ENCODE assay signal across 20 cellular contexts in the genomic region with DNA sequence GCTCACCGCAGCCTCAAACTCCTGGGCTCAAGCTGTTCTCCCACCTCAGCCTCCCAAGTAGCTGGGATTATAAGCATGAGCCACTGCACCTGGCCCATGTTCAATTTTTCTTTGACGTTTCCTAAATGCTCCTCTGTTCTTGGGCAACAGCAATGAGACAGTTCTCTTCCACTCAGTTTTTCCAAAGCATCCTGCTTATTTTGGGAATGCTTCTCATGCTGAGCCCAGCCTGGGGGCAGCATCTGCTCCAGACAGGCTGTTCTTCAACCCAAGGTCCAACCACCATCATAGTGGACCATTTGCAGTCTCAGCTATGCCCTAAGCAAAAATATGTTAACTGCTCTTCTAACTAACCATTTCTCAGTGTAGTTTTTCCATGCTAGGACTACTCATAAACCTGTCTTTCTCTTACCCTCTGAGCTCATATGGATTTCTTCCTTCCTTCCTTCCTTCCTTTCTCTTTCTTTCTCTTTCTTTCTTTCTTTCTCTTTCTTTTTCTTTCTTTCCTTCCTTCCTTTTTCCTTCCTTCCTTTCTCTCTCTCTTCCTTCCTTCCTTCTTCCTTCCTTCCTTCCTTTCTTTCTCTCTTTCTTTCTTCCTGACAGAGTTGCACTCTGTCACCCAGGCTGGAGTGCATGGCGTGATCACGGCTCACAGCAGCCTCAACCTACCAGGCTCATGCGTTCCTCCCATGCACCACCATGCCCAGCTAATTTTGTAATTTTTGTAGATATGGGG. TPM values are rescaled to one million over a fixed set of nuclear protein-coding genes. Genes with fewer than 3 reads are reported as not detected.
DNase-seq lines count a peak whose midpoint lies in the region; ATAC-seq and TF ChIP-seq lines count a peak whose summit lies in the region.
"Had no signal": no experiment of that assay in that cellular context is flagged by ENCODE, and none has a peak within 500 bp of the region (broad histone marks: within the 10 kb centered on the region; RNA-seq: fewer than 3 reads in every experiment).

No MANE protein-coding gene starts in this region.

- no peak overlapping the region for H3K27ac Mint-ChIP-seq in activated T-cell treated with anti-CD3 and anti-CD28 coated beads, Interleukin-2, amount 50 U/mL, for 72 hours

- H2BK5ac ChIP-seq in trophoblast cell (ENCODE audit: low read depth, low read length, poor library complexity), result no peak overlapping the region

- H4K12ac ChIP-seq in trophoblast cell (ENCODE audit: low read depth, low read length), result no peak overlapping the region

- H3K4me1 ChIP-seq in trophoblast cell (ENCODE audit: control insufficient read depth in 1 of 2, insufficient read depth in 2 of 2, low read length in 2 of 2), result peaks cover 4 to 13% of the 10 kb centered on the region in 2 experiments
- H3K4me1 ChIP-seq in body of pancreas, result no peaks in the 10 kb centered on the region
- H3K4me1 ChIP-seq: BLaER1 had no signal

- no peaks in the 10 kb centered on the region for H3K79me2 ChIP-seq in trophoblast cell (ENCODE audit: control insufficient read depth, insufficient read depth, low read length, poor library complexity)

- no peak overlapping the region for H3K14ac ChIP-seq in trophoblast cell (ENCODE audit: low read length)

- peaks cover 0 to 4% of the 10 kb centered on the region in 2 donors for H3K9me3 Mint-ChIP-seq in activated T-cell treated with anti-CD3 and anti-CD28 coated beads, Interleukin-2, amount 50 U/mL, for 72 hours

- H3K4me1 Mint-ChIP-seq in activated T-cell treated with anti-CD3 and anti-CD28 coated beads, Interleukin-2, amount 50 U/mL, for 72 hours (ENCODE audit: low read depth), result no peaks in the 10 kb centered on the region

- H3K27me3 Mint-ChIP-seq in activated T-cell treated with anti-CD3 and anti-CD28 coated beads, Interleukin-2, amount 50 U/mL, for 72 hours (ENCODE audit: low read depth), result no peaks in the 10 kb centered on the region
- H3K27me3 Mint-ChIP-seq: CD4-positive, alpha-beta memory T cell had no signal

- H3K36me3 Mint-ChIP-seq in activated T-cell treated with anti-CD3 and anti-CD28 coated beads, Interleukin-2, amount 50 U/mL, for 72 hours (ENCODE audit: insufficient read depth in 2 of 2), result peaks cover 0 to 2% of the 10 kb centered on the region in 2 donors

- no peak overlapping the region for H3K4me3 Mint-ChIP-seq in activated T-cell treated with anti-CD3 and anti-CD28 coated beads, Interleukin-2, amount 50 U/mL, for 72 hours
- H3K4me3 Mint-ChIP-seq: CD4-positive, alpha-beta memory T cell had no signal

- H3K27ac ChIP-seq in trophoblast cell (ENCODE audit: low read depth, low read length) (peak overlapping the region; percentile 21), body of pancreas (no peak overlapping the region)
- H3K27ac ChIP-seq: BLaER1, RWPE1 had no signal

- H4K91ac ChIP-seq in trophoblast cell (ENCODE audit: low read depth, low read length), result no peak overlapping the region

- H3K27me3 ChIP-seq in trophoblast cell (ENCODE audit: insufficient read depth, low read length), result no peaks in the 10 kb centered on the region
- H3K27me3 ChIP-seq in body of pancreas, result no peaks in the 10 kb centered on the region
- H3K27me3 ChIP-seq: BLaER1 had no signal

- no peak overlapping the region for H3K18ac ChIP-seq in trophoblast cell (ENCODE audit: low read length)

- H2AFZ ChIP-seq in trophoblast cell (ENCODE audit: insufficient read depth, low read length, poor library complexity), result no peak overlapping the region

- H3K4me2 ChIP-seq in trophoblast cell (ENCODE audit: low read length), result no peak overlapping the region
- H3K4me2 ChIP-seq: BLaER1 had no signal

- TF ChIP-seq POLR2A in body of pancreas (IDR thresholded peaks at IDR 0.05), result no peak

- H4K8ac ChIP-seq in trophoblast cell (ENCODE audit: low read depth, low read length), result no peak overlapping the region

- no peak overlapping the region for H3K4ac ChIP-seq in trophoblast cell (ENCODE audit: low read depth, low read length)

- H3K4me3 ChIP-seq in trophoblast cell (ENCODE audit: low read depth, low read length) (no peak overlapping the region), body of pancreas (no peak overlapping the region)
- H3K4me3 ChIP-seq: BLaER1 had no signal

- peaks cover 10% of the 10 kb centered on the region for H3K79me1 ChIP-seq in trophoblast cell (ENCODE audit: low read length)

- TF ChIP-seq CTCF in body of pancreas (IDR thresholded peaks at IDR 0.05), result no peak

- H2BK12ac ChIP-seq in trophoblast cell (ENCODE audit: low read length), result peak overlapping the region; percentile 34

- no peak overlapping the region for H2BK120ac ChIP-seq in trophoblast cell (ENCODE audit: insufficient read depth, low read length, poor library complexity)

- no peak overlapping the region for H3K9ac ChIP-seq in trophoblast cell (ENCODE audit: low read length)
- H3K9ac ChIP-seq: BLaER1 had no signal

- H3K23ac ChIP-seq in trophoblast cell (ENCODE audit: low read length), result no peak overlapping the region

- no peak overlapping the region for H2AK5ac ChIP-seq in trophoblast cell (ENCODE audit: low read length)

- H3K9me3 ChIP-seq in trophoblast cell (ENCODE audit: insufficient read depth, low read depth, low read length), result no peaks in the 10 kb centered on the region
- H3K9me3 ChIP-seq in body of pancreas, result no peaks in the 10 kb centered on the region
- H3K9me3 ChIP-seq: BLaER1 had no signal

- intact Hi-C loops in body of pancreas (cut with DNase I), result no loop called here

- no CpG with 5 or more reads among the region's 5 CpGs for WGBS in trophoblast cell (ENCODE audit: extremely low coverage, insufficient coverage, insufficient read length)
- 83 to 93% methylated on average over 5 of the region's 5 CpGs for WGBS in body of pancreas, 2 donors

- H3K36me3 ChIP-seq in trophoblast cell (ENCODE audit: control insufficient read depth in 1 of 2, insufficient read depth in 2 of 2, low read length in 2 of 2) (no peaks in the 10 kb centered on the region), body of pancreas (replicated peaks in 1 of 2; ENCODE audit: insufficient read depth in 1 of 2, low read depth in 2 of 2) (no peaks in the 10 kb centered on the region)
- H3K36me3 ChIP-seq: BLaER1 had no signal

- in situ Hi-C loops in SK-MEL-5 (cut with HindIII; ENCODE audit: low pct_unique_long_range_greater_than_20kb, low sequenced_read_pairs), result no loop called here

- ATAC-seq in body of pancreas, result no peak
- ATAC-seq in activated T-cell treated with anti-CD3 and anti-CD28 coated beads, Interleukin-2, amount 50 U/mL, for 72 hours (replicated peaks in 1 of 2), result no peak
- ATAC-seq: PC-3 had no signal

- DNase-seq in EH (ENCODE audit: low read depth), result peak; percentile 6
- peak; percentile 20 for DNase-seq in SK-MEL-5 (ENCODE audit: low read depth, low spot score)
- DNase-seq in fibroblast of gingiva (ENCODE audit: low read depth), result peak; percentile 21
- peak; percentile 78 to 92 for DNase-seq in trophoblast cell
- no peak for DNase-seq in GM03348 (ENCODE audit: low spot score)
- no peak for DNase-seq in stimulated activated naive CD4-positive, alpha-beta T cell (lab: John Stamatoyannopoulos, UW)
- DNase-seq in body of pancreas, result no peak
- DNase-seq in activated T-cell treated with anti-CD3 and anti-CD28 coated beads, Interleukin-2, amount 50 U/mL, for 72 hours, result no peak
- DNase-seq: Calu3; CD4-positive, alpha-beta memory T cell; KBM-7; MV-4-11; NCI-H187; NCI-H2107; NCI-H2227 treated with DMSO at 0.1 percent for 48 hours; NCI-H524 treated with DMSO at 0.1 percent for 48 hours; PC-3; SIG-M5 had no signal

RNA-seq across cellular contexts. Expression of a gene that starts 48.4 kb away (rescaled TPM):
- 38.6 and 39.8 TPM in 2 replicates for total RNA-seq in SK-MEL-5 (2014; rRNA removed; shearing (Covaris generic))
- 13.1 and 17.0 TPM in 2 replicates for polyA plus RNA-seq in SK-MEL-5 (2015; cell fraction: cytosol; rRNA removed)
- 12.4 and 15.6 TPM in 2 replicates for polyA plus RNA-seq in SK-MEL-5 (2015; cell fraction: nucleus; rRNA removed)
- 16.5 and 17.2 TPM in 2 replicates for polyA plus RNA-seq in trophoblast cell (2013)
- total RNA-seq in body of pancreas, result 1 to 10 TPM; 4.4 to 7.6 TPM
- 1 to 10 TPM; 1.8 to 3.1 TPM for total RNA-seq in activated T-cell treated with anti-CD3 and anti-CD28 coated beads, Interleukin-2, amount 50 U/mL, for 72 hours

Comparison
In these comparisons a context has a peak if more than half of its experiments do, and no peak if none do; other contexts are left out.
1. DNase-seq: peak in EH (single experiment), SK-MEL-5 (single experiment), fibroblast of gingiva (single experiment) and trophoblast cell (2 of 2); none in GM03348 (single experiment), stimulated activated naive CD4-positive, alpha-beta T cell (0 of 6), body of pancreas (0 of 4) and activated T-cell treated with anti-CD3 and anti-CD28 coated beads, Interleukin-2, amount 50 U/mL, for 72 hours (0 of 2).